Comparison of ENCODE assay signal across 8 cellular contexts in genomic region chr17:62695093-62695738, GRCh38.
DNase-seq lines count a peak whose midpoint lies in the region; ATAC-seq, FAIRE-seq and TF ChIP-seq lines count a peak whose summit lies in the region.
"Not testable (repeated sequence)": the region's sequence is repeated elsewhere in the genome, so short reads cannot be mapped to it uniquely, and the experiment has no call there.

No MANE protein-coding gene starts in this region.

- peaks cover 12% of the 10 kb centered on the region for H3K4me1 Mint-ChIP-seq in endodermal cell

- not testable (repeated sequence) for H3K9me3 Mint-ChIP-seq in endodermal cell

- WGBS in A549 (ENCODE audit: missing lambda C conversion rate), result 83% methylated on average over 5 of the region's 5 CpGs
- 90 to 91% methylated on average over 2 to 5 of the region's 5 CpGs for WGBS in endodermal cell (ENCODE audit: insufficient coverage in 1 of 2, insufficient read length in 1 of 2), 2 experiments
- 98 to 100% methylated on average over 2 to 5 of the region's 5 CpGs for WGBS in mesodermal cell (ENCODE audit: insufficient coverage in 2 of 2), 2 experiments

- not testable (repeated sequence) for H3K9me3 ChIP-seq in A549; Karpas-422 (ENCODE audit: low read length); WERI-Rb-1 (ENCODE audit: severe bottlenecking); endodermal cell (ENCODE audit: control insufficient read depth, low read length); mesodermal cell (ENCODE audit: control insufficient read depth, low read length); subcutaneous abdominal adipose tissue (ENCODE audit: control insufficient read depth in 5 of 5, low read length in 5 of 5)

- H4K20me1 ChIP-seq in Karpas-422 (ENCODE audit: insufficient read depth, low read depth, low read length), result not testable (repeated sequence)

- peak overlapping the region; percentile 81 for H3K9ac ChIP-seq in Karpas-422 (ENCODE audit: low read length)
- H3K9ac ChIP-seq in endodermal cell (ENCODE audit: extremely low read depth, low read length, poor library complexity, severe bottlenecking); subcutaneous abdominal adipose tissue (ENCODE audit: low read length in 5 of 5): not testable (repeated sequence)

- H3K27me3 Mint-ChIP-seq in endodermal cell (ENCODE audit: insufficient read depth), result not testable (repeated sequence)

- H3K36me3 ChIP-seq in Karpas-422 (ENCODE audit: insufficient read depth, low read length); WERI-Rb-1; subcutaneous abdominal adipose tissue (ENCODE audit: control insufficient read depth in 5 of 5, insufficient read depth in 5 of 5, low read length in 5 of 5): not testable (repeated sequence)
- H3K36me3 ChIP-seq in endodermal cell (ENCODE audit: control insufficient read depth, insufficient read depth, low read length) (peaks cover 12% of the 10 kb centered on the region), mesodermal cell (ENCODE audit: control insufficient read depth, insufficient read depth, low read length) (peaks cover 32% of the 10 kb centered on the region)

- H3K79me2 ChIP-seq in Karpas-422 (ENCODE audit: low read length), result not testable (repeated sequence)

- H3K9me2 ChIP-seq in Karpas-422 (replicated peaks; ENCODE audit: insufficient read depth, low read length), result not testable (repeated sequence)

- H3K4me2 ChIP-seq in A549, result not testable (repeated sequence)
- peak overlapping the region; percentile 89 for H3K4me2 ChIP-seq in Karpas-422 (ENCODE audit: low read depth, low read length, poor library complexity, severe bottlenecking)

- H3K27ac ChIP-seq in A549; endodermal cell (ENCODE audit: low read depth, low read length); subcutaneous abdominal adipose tissue (ENCODE audit: low read depth, low read length): not testable (repeated sequence)
- peak overlapping the region; percentile 100 for H3K27ac ChIP-seq in Karpas-422 (ENCODE audit: low read length)
- H3K27ac ChIP-seq in WERI-Rb-1, result peak overlapping the region; percentile 91
- H3K27ac ChIP-seq in mesodermal cell (ENCODE audit: low read depth, low read length, severe bottlenecking), result peak overlapping the region; percentile 6

- TF ChIP-seq EP300 in A549 (IDR thresholded peaks at IDR 0.05), result not testable (repeated sequence)

- H3K4me1 ChIP-seq in A549; endodermal cell (ENCODE audit: control insufficient read depth, insufficient read depth, low read length); mesodermal cell (ENCODE audit: control insufficient read depth, insufficient read depth, low read length, poor library complexity, severe bottlenecking): not testable (repeated sequence)
- H3K4me1 ChIP-seq in Karpas-422 (ENCODE audit: low read length) (peaks cover 68% of the 10 kb centered on the region), subcutaneous abdominal adipose tissue (ENCODE audit: control insufficient read depth in 5 of 5, insufficient read depth in 5 of 5, low read length in 5 of 5) (peaks cover 7 to 47% (median 36%) of the 10 kb centered on the region in 5 donors)

- not testable (repeated sequence) for H3K4me3 Mint-ChIP-seq in endodermal cell

- H3K4me3 ChIP-seq in A549; WERI-Rb-1 (ENCODE audit: low read depth, low read length); endodermal cell (ENCODE audit: low read length); mesodermal cell (ENCODE audit: extremely low read depth, insufficient read depth, low read length, poor library complexity, severe bottlenecking): not testable (repeated sequence)
- H3K4me3 ChIP-seq in Karpas-422 (ENCODE audit: low read length) (peak overlapping the region; percentile 58; the same call in 1 of the 2 replicates), subcutaneous abdominal adipose tissue (ENCODE audit: low read depth in 1 of 5, low read length in 5 of 5) (peak overlapping the region in 3 of 5 donors; percentile 4 to 34 (median 29))

- not testable (repeated sequence) for ATAC-seq in A549; Right ventricle myocardium superior (ENCODE audit: poor library complexity)

- H3K27ac Mint-ChIP-seq in endodermal cell, result not testable (repeated sequence)

- intact Hi-C loops in Right ventricle myocardium superior (cut with DNase I), result not testable (repeated sequence)

- H2AFZ ChIP-seq in Karpas-422 (ENCODE audit: low read length), result not testable (repeated sequence)

- not testable (repeated sequence) for DNase-seq in A549 (ENCODE audit: low read depth in 1 of 2, low spot score in 1 of 2)
- peak; percentile 49 for DNase-seq in Karpas-422
- DNase-seq in OCI-M1 (lab: John Stamatoyannopoulos, UW), result peak; percentile 4
- DNase-seq in WERI-Rb-1, result peak; percentile 12
- peak; percentile 49 for DNase-seq in endodermal cell
- DNase-seq in Right ventricle myocardium superior, result peak; percentile 32

- TF ChIP-seq RAD21 in A549 (conservative IDR thresholded peaks at IDR 0.05 in 1 of 2, IDR thresholded peaks at IDR 0.05 in 1 of 2), result not testable (repeated sequence)

- CTCF ChIA-PET in A549 (lab: Yijun Ruan, JAX), result interaction anchor here (0.9 to 11.7 kb wide), 4 partner anchors 8 to 730 kb away, joined by 3 to 178 read pairs (median 6); no protein-coding TSS in a partner anchor

- not testable (repeated sequence) for TF ChIP-seq POLR2A in A549 (IDR thresholded peaks at IDR 0.05; ENCODE audit: low read length)

- not testable (repeated sequence) for FAIRE-seq in A549 (lab: Jason Lieb, UNC)

- not testable (repeated sequence) for H3K36me3 Mint-ChIP-seq in endodermal cell (ENCODE audit: low read depth)

- POLR2A ChIA-PET in A549 (lab: Yijun Ruan, JAX), result not testable (repeated sequence)

- not testable (repeated sequence) for H3K27me3 ChIP-seq in Karpas-422 (ENCODE audit: low read length); WERI-Rb-1 (ENCODE audit: insufficient read depth, low read depth, severe bottlenecking); endodermal cell (ENCODE audit: control insufficient read depth, insufficient read depth, low read length, poor library complexity, severe bottlenecking); subcutaneous abdominal adipose tissue (ENCODE audit: control insufficient read depth in 5 of 5, insufficient read depth in 4 of 5, low read length in 5 of 5)

- not testable (repeated sequence) for TF ChIP-seq CTCF in A549 (IDR thresholded peaks at IDR 0.05); WERI-Rb-1 (IDR thresholded peaks at IDR 0.05; ENCODE audit: low read depth, low read length); endodermal cell (conservative IDR thresholded peaks at IDR 0.05)

TF ChIP-seq in A549, 52 proteins besides CTCF, POLR2A, EP300 and RAD21:
- 0 out of 5 replicates have a peak, but pooled peaks of 1 of the 2 experiments have one; percentile 10 for TF ChIP-seq JUN (IDR thresholded peaks at IDR 0.05)
- TF ChIP-seq MAFK (IDR thresholded peaks at IDR 0.05; ENCODE audit: partially characterized antibody), result peak; percentile 65
